ENCODE assay signal across 14 cellular contexts in the genomic region with DNA sequence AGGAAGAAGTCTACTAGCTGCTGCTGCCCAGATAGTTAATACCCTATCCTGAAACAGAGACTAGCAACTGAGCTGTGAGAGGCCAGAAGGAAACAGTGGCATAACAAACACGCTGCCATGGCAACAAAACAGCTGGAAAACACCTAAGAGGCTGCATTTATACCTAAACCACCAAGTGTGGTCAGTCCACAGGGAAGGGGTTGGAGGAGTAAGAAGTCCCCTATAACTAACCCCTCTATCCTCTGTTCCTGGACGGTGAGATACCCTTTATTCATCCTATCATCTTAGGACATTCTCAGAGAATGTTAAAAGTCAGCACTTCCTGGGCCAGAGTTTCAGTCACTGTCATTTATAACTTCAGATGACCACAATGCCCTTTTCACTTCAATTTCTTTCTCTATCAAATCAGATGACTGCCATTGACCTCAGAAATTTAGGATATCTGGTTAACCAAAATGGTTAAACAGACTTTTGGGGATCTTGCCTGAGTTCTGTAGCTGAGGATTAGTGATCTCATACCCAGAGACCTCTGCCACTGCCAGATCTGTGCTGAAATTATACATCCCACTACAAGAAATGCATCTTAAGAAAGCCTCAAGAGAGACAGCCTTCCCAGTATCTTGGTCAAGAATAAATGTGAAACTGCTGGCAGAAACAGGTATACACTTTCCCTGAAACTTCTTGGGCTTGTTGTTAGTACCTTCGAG. TPM values are rescaled to one million over a fixed set of nuclear protein-coding genes. Genes with fewer than 3 reads are reported as not detected.
DNase-seq lines count a peak whose midpoint lies in the region; ATAC-seq and TF ChIP-seq lines count a peak whose summit lies in the region.
"Had no signal": no experiment of that assay in that cellular context is flagged by ENCODE, and none has a peak within 500 bp of the region (broad histone marks: within the 10 kb centered on the region; RNA-seq: fewer than 3 reads in every experiment).

No MANE protein-coding gene starts in this region.

- peak; percentile 24 for DNase-seq in NCI-H748 (lab: John Stamatoyannopoulos, UW; ENCODE audit: unreplicated experiment)
- no peak for DNase-seq in NCI-H748 treated with DMSO at 0.1 percent for 48 hours (lab: John Stamatoyannopoulos, UW)
- DNase-seq in amniotic epithelial cell (ENCODE audit: low read depth), result peak; percentile 19
- no peak for DNase-seq in neural crest cell (ENCODE audit: low read depth, low spot score)
- DNase-seq in Ammon's horn (ENCODE audit: low spot score), result no peak
- no peak for DNase-seq in spleen
- DNase-seq: HCEC 1CT; left cardiac atrium; NK-92 treated with Interleukin-12 subunit alpha and Interleukin-12 subunit beta, amount 100 ng/mL, for 24 hours had no signal

- peaks cover 4 to 100% (median 99%) of the 10 kb centered on the region in 6 donors for H3K36me3 ChIP-seq in spleen

- ATAC-seq in HG03159 (IDR thresholded peaks at IDR 0.05; ENCODE audit: unreplicated experiment) (peak; percentile 56), HG03520 (IDR thresholded peaks at IDR 0.05; ENCODE audit: unreplicated experiment) (no peak)
- ATAC-seq: left cardiac atrium had no signal

- TF ChIP-seq CTCF in neural crest cell (conservative IDR thresholded peaks at IDR 0.05), result no peak
- TF ChIP-seq CTCF in spleen (IDR thresholded peaks at IDR 0.05 in 8 of 11, conservative IDR thresholded peaks at IDR 0.05 in 3 of 11), result no peak

- no peaks in the 10 kb centered on the region for H3K27me3 Mint-ChIP-seq in neural crest cell (ENCODE audit: low read depth)

- H3K4me1 Mint-ChIP-seq in neural crest cell, result no peaks in the 10 kb centered on the region

- peaks cover 0 to 27% (median 0%) of the 10 kb centered on the region in 6 donors for H3K4me1 ChIP-seq in spleen

- intact Hi-C loops in spleen (cut with DNase I; ENCODE audit: low total_unique reads), result no loop called here

- H3K27me3 ChIP-seq in spleen (replicated peaks in 1 of 7), result no peaks in the 10 kb centered on the region
- H3K27me3 ChIP-seq: tibial nerve had no signal

- H3K36me3 Mint-ChIP-seq in neural crest cell (ENCODE audit: low read depth), result peaks cover 30% of the 10 kb centered on the region

- WGBS in spleen, 5 donors, result 75 to 94% (median 88%) methylated on average over 3 of the region's 3 CpGs

- no peak overlapping the region for H3K4me3 ChIP-seq in spleen
- H3K4me3 ChIP-seq: tibial nerve had no signal

- H3K27ac ChIP-seq in spleen, result peak overlapping the region in 1 of 8 donors; percentile 37
- H3K27ac ChIP-seq: tibial nerve had no signal

- H3K27ac Mint-ChIP-seq in neural crest cell (ENCODE audit: unreplicated experiment), result peak overlapping the region; percentile 9

- no peaks in the 10 kb centered on the region for H3K9me3 ChIP-seq in spleen
- H3K9me3 ChIP-seq: tibial nerve had no signal

- H3K4me3 Mint-ChIP-seq in neural crest cell, result no peak overlapping the region

- TF ChIP-seq POLR2A in spleen (IDR thresholded peaks at IDR 0.05), result no peak

- no peaks in the 10 kb centered on the region for H3K9me3 Mint-ChIP-seq in neural crest cell

RNA-seq across cellular contexts. Expression of a gene that starts 36.2 kb away (rescaled TPM):
- total RNA-seq in neural crest cell, result not detected in 2 replicates
- total RNA-seq in spleen, result not detected
- not detected for polyA plus RNA-seq in spleen
- total RNA-seq: A172, left cardiac atrium, posterior vena cava, tibial nerve had no signal

Comparison
In these comparisons a context has a peak if more than half of its experiments do, and no peak if none do; other contexts are left out.
1. DNase-seq: peak in NCI-H748 (single experiment) and amniotic epithelial cell (single experiment); none in NCI-H748 treated with DMSO at 0.1 percent for 48 hours (single experiment), neural crest cell (single experiment), Ammon's horn (single experiment) and spleen (single experiment).